In the genomic region with DNA sequence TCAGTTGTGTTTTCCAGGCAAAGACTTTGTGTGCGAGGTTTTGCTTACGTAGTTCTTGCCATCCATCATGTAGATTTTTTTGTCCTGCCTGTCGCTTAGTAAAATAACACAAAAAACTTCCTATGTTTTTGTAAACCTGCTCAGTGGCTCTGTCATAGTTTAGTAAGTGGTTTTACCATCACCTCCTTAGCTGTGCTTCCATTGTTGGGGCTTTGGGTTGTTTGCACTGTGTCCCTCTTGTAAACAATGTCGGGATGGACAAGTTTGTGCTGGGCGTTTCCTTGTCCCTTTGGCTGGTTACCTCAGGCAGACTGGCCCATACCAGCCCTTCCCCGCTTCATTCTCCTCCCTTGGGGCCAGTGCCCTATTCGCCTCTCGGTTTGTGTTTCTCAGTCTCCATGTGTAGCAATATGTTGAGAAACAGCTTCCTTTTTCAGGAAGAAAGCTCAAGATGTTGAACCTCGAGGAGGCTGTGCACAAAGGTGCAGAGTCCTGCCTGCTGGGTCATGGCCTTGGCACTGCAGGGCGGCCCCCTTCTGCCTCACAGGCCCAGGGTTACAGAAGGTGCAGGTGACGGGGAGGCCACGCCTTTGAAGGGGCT, we compare ENCODE assay signal across 11 cellular contexts.
A peak's percentile ranks its signal among the peaks of the same experiment; 100 is the strongest.
DNase-seq lines count a peak whose midpoint lies in the region; ATAC-seq and TF ChIP-seq lines count a peak whose summit lies in the region.
"Had no signal": no experiment of that assay in that cellular context is flagged by ENCODE, and none has a peak within 500 bp of the region (broad histone marks: within the 10 kb centered on the region; RNA-seq: fewer than 3 reads in every experiment).

No MANE protein-coding gene starts in this region.

- no peak overlapping the region for H3T11ph ChIP-seq in H9 (ENCODE audit: low read length)

- no peaks in the 10 kb centered on the region for H3K9me3 Mint-ChIP-seq in H9
- H3K9me3 Mint-ChIP-seq in activated T-helper 1 cell treated with anti-CD3 and anti-CD28 coated beads, Interleukin-12 subunit alpha, Interleukin-12 subunit beta, Interleukin-2, Interleukin-4 antibody, amounts not matched to agents 30 ng/mL and 10 ng/mL and 1 ng/mL, durations not matched to agents 14 hours and 24 hours and 36 hours = no peaks in the 10 kb centered on the region
- H3K9me3 Mint-ChIP-seq: activated naive CD4-positive, alpha-beta T cell treated with anti-CD3 and anti-CD28 coated beads, Interleukin-2, amount 50 U/mL, for 24 hours had no signal

- H3K27me3 ChIP-seq in AG04450 (ENCODE audit: control insufficient read depth, insufficient read depth, low read length) (no peaks in the 10 kb centered on the region), H9 (ENCODE audit: insufficient read depth, low read length) (no peaks in the 10 kb centered on the region), left lung (no peaks in the 10 kb centered on the region), suprapubic skin (no peaks in the 10 kb centered on the region)

- peak overlapping the region; percentile 9 to 70 (median 68); a peak in 5 of 7 replicates for H3K27ac Mint-ChIP-seq in H9
- H3K27ac Mint-ChIP-seq in activated T-helper 1 cell treated with anti-CD3 and anti-CD28 coated beads, Interleukin-12 subunit alpha, Interleukin-12 subunit beta, Interleukin-2, Interleukin-4 antibody, amounts not matched to agents 30 ng/mL and 10 ng/mL and 1 ng/mL, durations not matched to agents 14 hours and 24 hours and 36 hours = peak overlapping the region; percentile 83
- H3K27ac Mint-ChIP-seq: activated naive CD4-positive, alpha-beta T cell treated with anti-CD3 and anti-CD28 coated beads, Interleukin-2, amount 50 U/mL, for 24 hours had no signal

- no peaks in the 10 kb centered on the region for H3K79me1 ChIP-seq in H9 (ENCODE audit: insufficient read depth, low read depth, low read length, poor library complexity, severe bottlenecking)

- no peak overlapping the region for H4K91ac ChIP-seq in H9 (ENCODE audit: insufficient read length, low read depth, low read length)

- no peak for DNase-seq in AG04450 (ENCODE audit: low read depth, low spot score)
- DNase-seq in H9 = no peak
- no peak for DNase-seq in activated T-helper 1 cell treated with anti-CD3 and anti-CD28 coated beads, Interleukin-12 subunit alpha, Interleukin-12 subunit beta, Interleukin-2, Interleukin-4 antibody, amounts not matched to agents 30 ng/mL and 10 ng/mL and 1 ng/mL, durations not matched to agents 14 hours and 24 hours and 36 hours (ENCODE audit: low spot score)
- peak; percentile 75 to 85 for DNase-seq in left lung
- DNase-seq in OCI-M2 (lab: John Stamatoyannopoulos, UW; ENCODE audit: unreplicated experiment) = no peak
- no peak for DNase-seq in suprapubic skin (ENCODE audit: low spot score in 2 of 2)
- DNase-seq: PC-3 had no signal

- ATAC-seq in left lung (peak; percentile 52), HG03039 (IDR thresholded peaks at IDR 0.05; ENCODE audit: unreplicated experiment) (no peak), HG03196 (IDR thresholded peaks at IDR 0.05; ENCODE audit: unreplicated experiment) (no peak)
- ATAC-seq: left colon, PC-3 had no signal

- H3K9me3 ChIP-seq in AG04450 (ENCODE audit: control insufficient read depth, insufficient read depth, low read length) (no peaks in the 10 kb centered on the region), H9 (ENCODE audit: control insufficient read depth, low read depth, low read length) (no peaks in the 10 kb centered on the region), left lung (no peaks in the 10 kb centered on the region), suprapubic skin (no peaks in the 10 kb centered on the region)

- no peaks in the 10 kb centered on the region for H3K27me3 Mint-ChIP-seq in H9 (ENCODE audit: low read depth)
- H3K27me3 Mint-ChIP-seq in activated T-helper 1 cell treated with anti-CD3 and anti-CD28 coated beads, Interleukin-12 subunit alpha, Interleukin-12 subunit beta, Interleukin-2, Interleukin-4 antibody, amounts not matched to agents 30 ng/mL and 10 ng/mL and 1 ng/mL, durations not matched to agents 14 hours and 24 hours and 36 hours (ENCODE audit: insufficient read depth) = no peaks in the 10 kb centered on the region
- H3K27me3 Mint-ChIP-seq: activated naive CD4-positive, alpha-beta T cell treated with anti-CD3 and anti-CD28 coated beads, Interleukin-2, amount 50 U/mL, for 24 hours had no signal

- no peak overlapping the region for H3K4me3 ChIP-seq in AG04450 (ENCODE audit: low read depth, low read length)
- no peak overlapping the region for H3K4me3 ChIP-seq in left lung
- no peak overlapping the region for H3K4me3 ChIP-seq in suprapubic skin

- no peak overlapping the region for H2AK5ac ChIP-seq in H9 (ENCODE audit: insufficient read length, low read length)

- POLR2A ChIA-PET in AG04450 (lab: Yijun Ruan, JAX) = no interaction called here

- peak overlapping the region; percentile 98 for H3K27ac ChIP-seq in AG04450 (ENCODE audit: low read depth, low read length)
- no peak overlapping the region for H3K27ac ChIP-seq in H9 (ENCODE audit: insufficient read length, low read depth, low read length)
- peak overlapping the region; percentile 72 to 93 for H3K27ac ChIP-seq in left lung
- no peak overlapping the region for H3K27ac ChIP-seq in suprapubic skin

- peaks cover 9% of the 10 kb centered on the region; the same call in 1 of the 2 replicates for H3K79me2 ChIP-seq in H9 (ENCODE audit: insufficient read depth, low read length)

- H2AFZ ChIP-seq in H9 (ENCODE audit: low read length) = no peak overlapping the region

- no peak overlapping the region for H3K9ac ChIP-seq in H9 (ENCODE audit: extremely low read depth, insufficient read length, low read length)

- H3K4ac ChIP-seq in H9 (ENCODE audit: low read depth, low read length) = no peak overlapping the region

- CTCF ChIA-PET in AG04450 (lab: Charles Lee) = no interaction called here

- no peak overlapping the region for H2BK20ac ChIP-seq in H9 (ENCODE audit: low read depth, low read length, poor library complexity, severe bottlenecking)

- H3K4me1 Mint-ChIP-seq in H9 = peaks cover 63 to 64% of the 10 kb centered on the region in 2 experiments
- H3K4me1 Mint-ChIP-seq in activated T-helper 1 cell treated with anti-CD3 and anti-CD28 coated beads, Interleukin-12 subunit alpha, Interleukin-12 subunit beta, Interleukin-2, Interleukin-4 antibody, amounts not matched to agents 30 ng/mL and 10 ng/mL and 1 ng/mL, durations not matched to agents 14 hours and 24 hours and 36 hours (ENCODE audit: low read depth) = peaks cover 86% of the 10 kb centered on the region

- no peak overlapping the region for H3K18ac ChIP-seq in H9 (ENCODE audit: insufficient read length, low read depth, low read length)

- H3K36me3 ChIP-seq in left lung = no peaks in the 10 kb centered on the region
- no peaks in the 10 kb centered on the region for H3K36me3 ChIP-seq in suprapubic skin

- TF ChIP-seq CTCF in AG04450 (IDR thresholded peaks at IDR 0.05; ENCODE audit: low read depth, low read length) (no peak), H9 (conservative IDR thresholded peaks at IDR 0.05) (no peak), left lung (IDR thresholded peaks at IDR 0.05) (no peak), suprapubic skin (IDR thresholded peaks at IDR 0.05) (no peak)

- no peak overlapping the region for H2BK12ac ChIP-seq in H9 (ENCODE audit: insufficient read length, low read depth, low read length)

- no peak overlapping the region for H4K5ac ChIP-seq in H9 (ENCODE audit: insufficient read length, low read depth, low read length)

- no peaks in the 10 kb centered on the region for H3K36me3 Mint-ChIP-seq in H9 (ENCODE audit: insufficient read depth in 1 of 3, low read depth in 3 of 3)
- H3K36me3 Mint-ChIP-seq in activated T-helper 1 cell treated with anti-CD3 and anti-CD28 coated beads, Interleukin-12 subunit alpha, Interleukin-12 subunit beta, Interleukin-2, Interleukin-4 antibody, amounts not matched to agents 30 ng/mL and 10 ng/mL and 1 ng/mL, durations not matched to agents 14 hours and 24 hours and 36 hours (ENCODE audit: low read depth) = peaks cover 6% of the 10 kb centered on the region
- H3K36me3 Mint-ChIP-seq: activated naive CD4-positive, alpha-beta T cell treated with anti-CD3 and anti-CD28 coated beads, Interleukin-2, amount 50 U/mL, for 24 hours had no signal

- no peak overlapping the region for H3K4me3 Mint-ChIP-seq in H9
- H3K4me3 Mint-ChIP-seq in activated T-helper 1 cell treated with anti-CD3 and anti-CD28 coated beads, Interleukin-12 subunit alpha, Interleukin-12 subunit beta, Interleukin-2, Interleukin-4 antibody, amounts not matched to agents 30 ng/mL and 10 ng/mL and 1 ng/mL, durations not matched to agents 14 hours and 24 hours and 36 hours = peak overlapping the region; percentile 19
- H3K4me3 Mint-ChIP-seq: activated naive CD4-positive, alpha-beta T cell treated with anti-CD3 and anti-CD28 coated beads, Interleukin-2, amount 50 U/mL, for 24 hours had no signal

- intact Hi-C loops in activated T-helper 1 cell treated with anti-CD3 and anti-CD28 coated beads, Interleukin-12 subunit alpha, Interleukin-12 subunit beta, Interleukin-2, Interleukin-4 antibody, amounts not matched to agents 30 ng/mL and 10 ng/mL and 1 ng/mL, durations not matched to agents 14 hours and 24 hours and 36 hours (cut with micrococcal nuclease) = no loop called here
- intact Hi-C loops in left lung (cut with DNase I) = no loop called here

- no peak for TF ChIP-seq POLR2A in suprapubic skin (IDR thresholded peaks at IDR 0.05)

- no CpG with 5 or more reads among the region's 12 CpGs for WGBS in H9 (ENCODE audit: extremely low coverage, insufficient read length, low lambda C conversion rate)
- 80% methylated on average over 10 of the region's 12 CpGs for WGBS in suprapubic skin

- H3K23me2 ChIP-seq in H9 (ENCODE audit: insufficient read length, low read depth, low read length, poor library complexity, severe bottlenecking) = no peaks in the 10 kb centered on the region

- no peak overlapping the region for H3K56ac ChIP-seq in H9 (ENCODE audit: insufficient read length, low read depth, low read length)

- H3K23ac ChIP-seq in H9 (ENCODE audit: insufficient read length, low read depth, low read length) = no peak overlapping the region

- peak overlapping the region; percentile 22; the same call in 1 of the 2 replicates for H3K14ac ChIP-seq in H9 (ENCODE audit: insufficient read depth, low read length)

- peaks cover 14% of the 10 kb centered on the region; the same call in 1 of the 2 replicates for H3K4me1 ChIP-seq in H9 (ENCODE audit: insufficient read depth, low read length)
- peaks cover 47 to 98% of the 10 kb centered on the region in 2 donors for H3K4me1 ChIP-seq in left lung
- peaks cover 41% of the 10 kb centered on the region for H3K4me1 ChIP-seq in suprapubic skin

- no peak overlapping the region for H2BK15ac ChIP-seq in H9 (ENCODE audit: low read depth, low read length)

- no peak overlapping the region for H4K8ac ChIP-seq in H9 (replicated peaks; ENCODE audit: insufficient read length, low read depth, low read length)

- H3K4me2 ChIP-seq in H9 (ENCODE audit: insufficient read depth, insufficient read length, low read length) = no peak overlapping the region

- TF ChIP-seq EP300 in suprapubic skin (IDR thresholded peaks at IDR 0.05) = no peak

- H2BK120ac ChIP-seq in H9 (ENCODE audit: low read depth, low read length, poor library complexity, severe bottlenecking) = no peak overlapping the region

- no peaks in the 10 kb centered on the region for H4K20me1 ChIP-seq in H9 (ENCODE audit: control insufficient read depth, insufficient read depth, insufficient read length)

- H2BK5ac ChIP-seq in H9 (ENCODE audit: insufficient read length, low read length) = no peak overlapping the region

Comparison
In these comparisons a context has a peak if more than half of its experiments do, and no peak if none do; other contexts are left out.
1. DNase-seq: peak in left lung (2 of 2); none in AG04450 (single experiment), H9 (single experiment), activated T-helper 1 cell treated with anti-CD3 and anti-CD28 coated beads, Interleukin-12 subunit alpha, Interleukin-12 subunit beta, Interleukin-2, Interleukin-4 antibody, amounts not matched to agents 30 ng/mL and 10 ng/mL and 1 ng/mL, durations not matched to agents 14 hours and 24 hours and 36 hours (single experiment), OCI-M2 (single experiment) and suprapubic skin (0 of 2).
2. H3K27ac ChIP-seq: peak in AG04450 (single experiment) and left lung (2 of 2); none in H9 (single experiment) and suprapubic skin (single experiment).